Comparison of ENCODE assay signal across 13 cellular contexts in genomic region chr20:48773837-48774418, GRCh38. TPM values are rescaled to one million over a fixed set of nuclear protein-coding genes. Genes with fewer than 3 reads are reported as not detected.
DNase-seq lines count a peak whose midpoint lies in the region; ATAC-seq and TF ChIP-seq lines count a peak whose summit lies in the region.
"Had no signal": no experiment of that assay in that cellular context is flagged by ENCODE, and none has a peak within 500 bp of the region (broad histone marks: within the 10 kb centered on the region; RNA-seq: fewer than 3 reads in every experiment).

No MANE protein-coding gene starts in this region.

- intact Hi-C loops in transverse colon (cut with DNase I; ENCODE audit: low total_unique reads), result no loop called here

- 70% methylated on average over 14 of the region's 14 CpGs; no CpG with 5 or more reads in 1 of the 2 donors for WGBS in transverse colon (ENCODE audit: low coverage in 1 of 2), 2 donors

- in situ Hi-C loops in transverse colon (cut with MboI; ENCODE audit: low pct_ligation_motif_present in 1 of 4, low pct_unique_long_range_greater_than_20kb in 1 of 4, low sequenced_read_pairs in 3 of 4), result no loop called here

- H3K27ac ChIP-seq in transverse colon, result peak overlapping the region in 3 of 4 donors; percentile 19 to 53 (median 26)
- H3K27ac ChIP-seq: epithelial cell of prostate had no signal

- CTCF ChIA-PET in activated CD4-positive, alpha-beta memory T cell treated with anti-CD3 and anti-CD28 coated beads, Interleukin-2, amount 10 ng/mL, durations not matched to agents 7 days and 5 days (lab: Charles Lee), result no interaction called here

- peaks cover 0 to 33% (median 0%) of the 10 kb centered on the region in 4 donors for H3K4me1 ChIP-seq in transverse colon

- TF ChIP-seq EP300 in transverse colon (IDR thresholded peaks at IDR 0.05; ENCODE audit: low read depth), result no peak

- TF ChIP-seq CTCF in transverse colon (IDR thresholded peaks at IDR 0.05), result no peak

- H3K4me1 Mint-ChIP-seq in activated CD4-positive, alpha-beta memory T cell treated with anti-CD3 and anti-CD28 coated beads, Interleukin-2, amount 10 ng/mL, durations not matched to agents 7 days and 5 days, result peaks cover 75% of the 10 kb centered on the region

- peaks cover 0 to 11% of the 10 kb centered on the region in 2 donors for H3K9me3 Mint-ChIP-seq in activated naive CD4-positive, alpha-beta T cell treated with anti-CD3 and anti-CD28 coated beads, Interleukin-2, amount 50 U/mL, for 72 hours
- H3K9me3 Mint-ChIP-seq in activated CD4-positive, alpha-beta memory T cell treated with anti-CD3 and anti-CD28 coated beads, Interleukin-2, amount 10 ng/mL, durations not matched to agents 7 days and 5 days, result peaks cover 8% of the 10 kb centered on the region

- no peaks in the 10 kb centered on the region for H3K27me3 Mint-ChIP-seq in activated CD4-positive, alpha-beta memory T cell treated with anti-CD3 and anti-CD28 coated beads, Interleukin-2, amount 10 ng/mL, durations not matched to agents 7 days and 5 days

- POLR2A ChIA-PET in activated CD4-positive, alpha-beta memory T cell treated with anti-CD3 and anti-CD28 coated beads, Interleukin-2, amount 10 ng/mL, durations not matched to agents 7 days and 5 days (lab: Charles Lee), result no interaction called here

- H3K27me3 ChIP-seq in transverse colon, result no peaks in the 10 kb centered on the region

- no peaks in the 10 kb centered on the region for H3K9me3 ChIP-seq in transverse colon
- H3K9me3 ChIP-seq: sigmoid colon had no signal

- H3K27ac Mint-ChIP-seq in activated naive CD4-positive, alpha-beta T cell treated with anti-CD3 and anti-CD28 coated beads, Interleukin-2, amount 50 U/mL, for 72 hours, result peak overlapping the region; percentile 10 to 49
- peak overlapping the region; percentile 31 for H3K27ac Mint-ChIP-seq in activated CD4-positive, alpha-beta memory T cell treated with anti-CD3 and anti-CD28 coated beads, Interleukin-2, amount 10 ng/mL, durations not matched to agents 7 days and 5 days

- no peak for TF ChIP-seq POLR2A in transverse colon (IDR thresholded peaks at IDR 0.05)

- DNase-seq in activated naive CD4-positive, alpha-beta T cell treated with anti-CD3 and anti-CD28 coated beads, Interleukin-2, amount 50 U/mL, for 72 hours (ENCODE audit: low spot score in 2 of 2), result no peak
- no peak for DNase-seq in activated naive CD4-positive, alpha-beta T cell (lab: John Stamatoyannopoulos, UW)
- no peak for DNase-seq in activated CD4-positive, alpha-beta memory T cell treated with anti-CD3 and anti-CD28 coated beads, Interleukin-2, amount 10 ng/mL, durations not matched to agents 7 days and 5 days
- DNase-seq in iris pigment epithelial cell (ENCODE audit: low read depth) (peak; percentile 47), transverse colon (peak; percentile 32), NCI-H2196 (lab: John Stamatoyannopoulos, UW; ENCODE audit: unreplicated experiment) (no peak), ecto neural progenitor cell (ENCODE audit: low spot score) (no peak)
- DNase-seq: activated gamma-delta T cell treated with Interleukin-2 at 50 U/mL for 16 hours, kidney glomerular epithelial cell, sigmoid colon, SW 1271 had no signal

- H3K4me3 ChIP-seq in transverse colon, result no peak overlapping the region
- H3K4me3 ChIP-seq: sigmoid colon had no signal

- peaks cover 4 to 34% of the 10 kb centered on the region in 2 donors for H3K36me3 Mint-ChIP-seq in activated naive CD4-positive, alpha-beta T cell treated with anti-CD3 and anti-CD28 coated beads, Interleukin-2, amount 50 U/mL, for 72 hours
- H3K36me3 Mint-ChIP-seq in activated CD4-positive, alpha-beta memory T cell treated with anti-CD3 and anti-CD28 coated beads, Interleukin-2, amount 10 ng/mL, durations not matched to agents 7 days and 5 days (ENCODE audit: low read depth), result peaks cover 66% of the 10 kb centered on the region

- H3K36me3 ChIP-seq in transverse colon, result no peaks in the 10 kb centered on the region
- H3K36me3 ChIP-seq: sigmoid colon had no signal

- ATAC-seq in activated naive CD4-positive, alpha-beta T cell treated with anti-CD3 and anti-CD28 coated beads, Interleukin-2, amount 50 U/mL, for 72 hours, result no peak
- no peak for ATAC-seq in GM21515 (IDR thresholded peaks at IDR 0.05; ENCODE audit: unreplicated experiment)

- no peak overlapping the region for H3K4me3 Mint-ChIP-seq in activated CD4-positive, alpha-beta memory T cell treated with anti-CD3 and anti-CD28 coated beads, Interleukin-2, amount 10 ng/mL, durations not matched to agents 7 days and 5 days

RNA-seq across cellular contexts. Expression of gene PREX1, which starts 53.9 kb away (rescaled TPM):
- 10 to 100 TPM; 30.6 to 51.8 TPM for total RNA-seq in activated naive CD4-positive, alpha-beta T cell treated with anti-CD3 and anti-CD28 coated beads, Interleukin-2, amount 50 U/mL, for 72 hours
- 100 to 1,000 TPM; 158 to 160 TPM for total RNA-seq in activated CD4-positive, alpha-beta memory T cell treated with anti-CD3 and anti-CD28 coated beads, Interleukin-2, amount 10 ng/mL, durations not matched to agents 7 days and 5 days
- total RNA-seq in transverse colon, result 10 to 100 TPM; 10.9 to 29.9 (median 16.6) TPM

Comparison
In these comparisons a context has a peak if more than half of its experiments do, and no peak if none do; other contexts are left out.
1. DNase-seq: peak in iris pigment epithelial cell (single experiment) and transverse colon (single experiment); none in activated naive CD4-positive, alpha-beta T cell treated with anti-CD3 and anti-CD28 coated beads, Interleukin-2, amount 50 U/mL, for 72 hours (0 of 2), activated naive CD4-positive, alpha-beta T cell (0 of 4), activated CD4-positive, alpha-beta memory T cell treated with anti-CD3 and anti-CD28 coated beads, Interleukin-2, amount 10 ng/mL, durations not matched to agents 7 days and 5 days (single experiment), NCI-H2196 (single experiment) and ecto neural progenitor cell (single experiment).